In the genomic region with DNA sequence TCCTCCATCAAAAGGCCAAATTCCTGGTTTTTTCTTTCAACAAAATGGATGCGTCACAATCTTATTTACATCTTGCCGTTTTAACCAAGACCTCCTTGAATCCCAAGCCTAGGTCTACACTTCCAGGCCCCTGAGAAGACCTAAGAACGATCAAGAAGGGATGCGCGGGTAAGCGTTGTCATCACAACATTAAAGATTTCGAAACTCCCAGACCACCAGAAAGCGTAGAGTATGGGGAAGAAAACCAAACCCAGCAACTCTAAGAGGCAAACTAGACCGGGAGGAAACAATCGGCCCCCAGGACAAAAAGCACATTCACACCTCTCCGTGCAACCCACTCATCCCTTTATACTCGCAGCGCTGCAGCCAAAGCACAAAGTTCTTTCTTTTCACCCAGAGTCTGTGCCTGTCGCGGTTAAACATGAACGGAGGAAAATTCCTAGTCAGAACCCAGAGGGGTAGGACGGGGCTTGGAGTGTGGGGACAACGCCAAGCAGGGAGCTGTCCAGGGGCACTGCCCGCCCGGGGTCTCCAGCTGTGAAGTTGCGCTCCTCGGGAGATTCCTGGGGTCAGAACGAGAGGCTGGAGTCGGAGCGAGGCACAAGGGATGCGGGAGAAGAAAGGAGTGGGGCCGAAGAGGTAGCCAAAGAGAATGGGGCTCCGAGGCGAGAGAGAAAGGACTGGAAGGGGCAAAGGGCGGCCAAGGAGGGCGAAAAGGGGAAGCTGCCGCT, we compare ENCODE assay signal across 8 cellular contexts. TPM values are rescaled to one million over a fixed set of nuclear protein-coding genes. Genes with fewer than 3 reads are reported as not detected.
DNase-seq lines count a peak whose midpoint lies in the region; TF ChIP-seq lines count a peak whose summit lies in the region.

No MANE protein-coding gene starts in this region.

- H3K36me3 ChIP-seq in GM23248 (ENCODE audit: low read depth) (peaks cover 8% of the 10 kb centered on the region; the same call in 1 of the 2 replicates), SK-N-MC (ENCODE audit: insufficient read depth, low read length) (peaks cover 15% of the 10 kb centered on the region), muscle layer of duodenum (ENCODE audit: control insufficient read depth in 1 of 2, insufficient read depth in 2 of 2, low read length in 2 of 2) (peaks cover 9 to 20% of the 10 kb centered on the region in 2 donors)

- H2AFZ ChIP-seq in GM23248, result peak overlapping the region; percentile 40

- in situ Hi-C loops in GM23248 (cut with MboI), result loop anchor here (25.0 kb wide), 1 partner anchor 402 kb away; no protein-coding TSS in a partner anchor

- no peaks in the 10 kb centered on the region for H3K27me3 ChIP-seq in GM23248 (replicated peaks; ENCODE audit: insufficient read depth)
- H3K27me3 ChIP-seq in muscle layer of duodenum (ENCODE audit: low read depth, low read length), result no peaks in the 10 kb centered on the region

- H3K4me1 ChIP-seq in GM23248 (ENCODE audit: insufficient read depth) (peaks cover 38% of the 10 kb centered on the region), muscle layer of duodenum (ENCODE audit: control insufficient read depth in 1 of 2, insufficient read depth in 2 of 2, low read length in 2 of 2) (peaks cover 8 to 41% of the 10 kb centered on the region in 2 donors)

- H3K9me3 ChIP-seq in GM23248 (ENCODE audit: low read depth), result no peaks in the 10 kb centered on the region
- no peaks in the 10 kb centered on the region for H3K9me3 ChIP-seq in SK-N-MC (ENCODE audit: low read depth, low read length)
- no peaks in the 10 kb centered on the region for H3K9me3 ChIP-seq in muscle layer of duodenum (ENCODE audit: control insufficient read depth in 1 of 2, low read length in 2 of 2)

- H3K4me3 ChIP-seq in GM23248 (peak overlapping the region; percentile 97), SK-N-MC (peak overlapping the region; percentile 94), muscle layer of duodenum (ENCODE audit: low read depth in 1 of 2, low read length in 2 of 2) (peak overlapping the region; percentile 78 to 92)

- 0 to 1% methylated on average over 29 to 32 of the region's 32 CpGs for WGBS in GM23248 (ENCODE audit: low coverage in 1 of 2, low lambda C conversion rate in 2 of 2, missing lambda C conversion rate in 2 of 2), 2 experiments

- H3K4me2 ChIP-seq in GM23248 (ENCODE audit: unreplicated experiment), result peak overlapping the region; percentile 99

- H3K79me2 ChIP-seq in GM23248 (ENCODE audit: insufficient read depth), result peaks cover 74% of the 10 kb centered on the region

- H4K20me1 ChIP-seq in GM23248 (ENCODE audit: insufficient read depth), result no peaks in the 10 kb centered on the region

- H3F3A ChIP-seq in GM23248 (ENCODE audit: insufficient read depth), result peaks cover 38% of the 10 kb centered on the region

- peaks cover 11% of the 10 kb centered on the region for H3K27me3 Mint-ChIP-seq in endothelial cell (ENCODE audit: unreplicated experiment)

- H3K27ac ChIP-seq in GM23248, result peak overlapping the region; percentile 92
- peak overlapping the region; percentile 45 for H3K27ac ChIP-seq in SK-N-MC
- peak overlapping the region; percentile 98 for H3K27ac ChIP-seq in muscle layer of duodenum (ENCODE audit: low read length)

- H3K9me2 ChIP-seq in GM23248 (ENCODE audit: insufficient read depth), result no peaks in the 10 kb centered on the region

- H3K27ac Mint-ChIP-seq in endothelial cell (ENCODE audit: unreplicated experiment), result peak overlapping the region; percentile 99

- H3K9me3 Mint-ChIP-seq in endothelial cell (ENCODE audit: unreplicated experiment), result no peaks in the 10 kb centered on the region

- TF ChIP-seq CTCF in endothelial cell (IDR thresholded peaks at IDR 0.05; ENCODE audit: unreplicated experiment), result no peak

- peak; percentile 37 for DNase-seq in CD1c-positive myeloid dendritic cell (ENCODE audit: extremely low spot score)
- DNase-seq in GM23248, result peak; percentile 56
- no peak for DNase-seq in SK-N-MC (ENCODE audit: low read depth, low spot score)
- peak; percentile 56 for DNase-seq in endothelial cell (ENCODE audit: low spot score)
- DNase-seq in middle frontal gyrus (ENCODE audit: extremely low spot score, low spot score), result no peak
- DNase-seq in GM19238 (ENCODE audit: insufficient read length, low spot score), result no peak
- DNase-seq in NCI-H1436 treated with DMSO at 0.1 percent for 48 hours (lab: John Stamatoyannopoulos, UW), result no peak

- peak overlapping the region; percentile 99 for H3K4me3 Mint-ChIP-seq in endothelial cell (ENCODE audit: unreplicated experiment)

- H3K9ac ChIP-seq in GM23248 (peak overlapping the region; percentile 97), SK-N-MC (ENCODE audit: insufficient read length) (peak overlapping the region; percentile 82)

- H3K36me3 Mint-ChIP-seq in endothelial cell (ENCODE audit: low read depth, unreplicated experiment), result peaks cover 9% of the 10 kb centered on the region

- peaks cover 30% of the 10 kb centered on the region for H3K4me1 Mint-ChIP-seq in endothelial cell (ENCODE audit: unreplicated experiment)

RNA-seq across cellular contexts. Expression of a gene that starts 0.7 kb away (rescaled TPM):
- 29.5 and 36.2 TPM in 2 replicates for total RNA-seq in GM23248 (2014; rRNA removed; shearing (Covaris generic))
- 43.8 and 45.1 TPM in 2 replicates for polyA plus RNA-seq in GM23248 (2016; fragmentation: Nextera tagmentation; extraction: Ambion mirVana)
- total RNA-seq in endothelial cell (ENCODE audit: unreplicated experiment), result 28.2 TPM

RNA-seq across cellular contexts. Expression of a gene that starts 22.9 kb away (rescaled TPM):
- total RNA-seq in GM23248 (2014; rRNA removed; shearing (Covaris generic)), result 7.8 and 9.7 TPM in 2 replicates
- polyA plus RNA-seq in GM23248 (2016; fragmentation: Nextera tagmentation; extraction: Ambion mirVana), result 1.6 and 1.8 TPM in 2 replicates
- total RNA-seq in endothelial cell (ENCODE audit: unreplicated experiment), result 0.80 TPM

RNA-seq across cellular contexts. Expression of a gene that starts 37.3 kb away (rescaled TPM):
- total RNA-seq in GM23248 (2014; rRNA removed; shearing (Covaris generic)), result not detected in 2 replicates
- not detected in 2 replicates for polyA plus RNA-seq in GM23248 (2016; fragmentation: Nextera tagmentation; extraction: Ambion mirVana)
- 1.7 TPM for total RNA-seq in endothelial cell (ENCODE audit: unreplicated experiment)

Comparison
In these comparisons a context has a peak if more than half of its experiments do, and no peak if none do; other contexts are left out.
1. DNase-seq: peak in CD1c-positive myeloid dendritic cell (single experiment), GM23248 (single experiment) and endothelial cell (single experiment); none in SK-N-MC (single experiment), middle frontal gyrus (single experiment), GM19238 (single experiment) and NCI-H1436 treated with DMSO at 0.1 percent for 48 hours (single experiment).
2. H3K27ac ChIP-seq: peak in every context shown above with its lines; median percentile 98 in muscle layer of duodenum; 92 in GM23248; 45 in SK-N-MC.
3. Peak in every context shown above with its lines, with median percentiles within 50 percentile points of each other: H3K4me3 ChIP-seq.